1 cellular context compared by ENCODE assay signal in genomic region chr1:153783233-153784190, GRCh38.
TF ChIP-seq lines count a peak whose summit lies in the region.

No MANE protein-coding gene starts in this region.

TF ChIP-seq in K562, 482 proteins besides CTCF, POLR2A, EP300 and RAD21 (continued from another document and continues in another):
- peak; percentile 53 to 78; a peak in 3 of 4 replicates for TF ChIP-seq MNT (conservative IDR thresholded peaks at IDR 0.05)
- no peak for TF ChIP-seq PREB (CRISPR knock-in tag; IDR thresholded peaks at IDR 0.05)
- no peak for TF ChIP-seq SNIP1 (IDR thresholded peaks at IDR 0.05; ENCODE audit: low read depth)
- TF ChIP-seq TARDBP (IDR thresholded peaks at IDR 0.05) = no peak
- no peak for TF ChIP-seq TEAD2 (tag; IDR thresholded peaks at IDR 0.05)
- TF ChIP-seq ZC3H11A (IDR thresholded peaks at IDR 0.05; ENCODE audit: low read depth, low read length) = no peak
- no peak for TF ChIP-seq ATF2 (CRISPR knock-in tag; IDR thresholded peaks at IDR 0.05)
- TF ChIP-seq SIN3A (IDR thresholded peaks at IDR 0.05; ENCODE audit: borderline replicate concordance in 2 of 2, control insufficient read depth in 1 of 2, low read depth in 2 of 2, low read length in 2 of 2) = no peak; a peak in 1 of 4 replicates
- TF ChIP-seq NCOA2 (IDR thresholded peaks at IDR 0.05; ENCODE audit: partially characterized antibody in 2 of 2) = no peak
- TF ChIP-seq ARID3B (CRISPR knock-in tag; IDR thresholded peaks at IDR 0.05; ENCODE audit: borderline replicate concordance) = no peak
- TF ChIP-seq, protein P1, sequence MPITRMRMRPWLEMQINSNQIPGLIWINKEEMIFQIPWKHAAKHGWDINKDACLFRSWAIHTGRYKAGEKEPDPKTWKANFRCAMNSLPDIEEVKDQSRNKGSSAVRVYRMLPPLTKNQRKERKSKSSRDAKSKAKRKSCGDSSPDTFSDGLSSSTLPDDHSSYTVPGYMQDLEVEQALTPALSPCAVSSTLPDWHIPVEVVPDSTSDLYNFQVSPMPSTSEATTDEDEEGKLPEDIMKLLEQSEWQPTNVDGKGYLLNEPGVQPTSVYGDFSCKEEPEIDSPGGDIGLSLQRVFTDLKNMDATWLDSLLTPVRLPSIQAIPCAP (CRISPR knock-in tag; IDR thresholded peaks at IDR 0.05; ENCODE audit: borderline replicate concordance) = no peak
- TF ChIP-seq ATF4 (CRISPR knock-in tag; IDR thresholded peaks at IDR 0.05) = no peak
- peak; percentile 92 for TF ChIP-seq VEZF1 (CRISPR knock-in tag; IDR thresholded peaks at IDR 0.05)
- no peak for TF ChIP-seq FOXJ2 (tag; IDR thresholded peaks at IDR 0.05)
- TF ChIP-seq RFX1 (IDR thresholded peaks at IDR 0.05) = no peak
- peak; percentile 54 for TF ChIP-seq MEIS2 (IDR thresholded peaks at IDR 0.05; ENCODE audit: partially characterized antibody)
- TF ChIP-seq ZNF785 (CRISPR knock-in tag; IDR thresholded peaks at IDR 0.05) = no peak
- no peak for TF ChIP-seq ZBTB43 (CRISPR knock-in tag; IDR thresholded peaks at IDR 0.05)
- no peak for TF ChIP-seq MED1 (CRISPR knock-in tag; IDR thresholded peaks at IDR 0.05; ENCODE audit: borderline replicate concordance)
- TF ChIP-seq FOXA1 (IDR thresholded peaks at IDR 0.05; ENCODE audit: borderline replicate concordance) = no peak
- no peak for TF ChIP-seq CREB3 (tag; conservative IDR thresholded peaks at IDR 0.05; ENCODE audit: low read depth)
- no peak for TF ChIP-seq RFX5 (IDR thresholded peaks at IDR 0.05; ENCODE audit: low read depth, low read length)
- TF ChIP-seq DNMT1 (IDR thresholded peaks at IDR 0.05) = no peak
- no peak for TF ChIP-seq NFIX (CRISPR knock-in tag; IDR thresholded peaks at IDR 0.05; ENCODE audit: low read depth)
- TF ChIP-seq CEBPZ (IDR thresholded peaks at IDR 0.05; ENCODE audit: borderline replicate concordance, low read depth, low read length) = no peak
- TF ChIP-seq SOX6 (IDR thresholded peaks at IDR 0.05) = 0 out of 2 replicates have a peak, but pooled peaks have one; percentile 43
- peak; percentile 28; the same call in 1 of the 2 replicates for TF ChIP-seq SMARCA4 (IDR thresholded peaks at IDR 0.05)
- no peak for TF ChIP-seq ZEB2 (IDR thresholded peaks at IDR 0.05)
- no peak for TF ChIP-seq ZNF239 (CRISPR knock-in tag; IDR thresholded peaks at IDR 0.05)
- TF ChIP-seq CHD2 (IDR thresholded peaks at IDR 0.05; ENCODE audit: low read depth, low read length) = no peak
- TF ChIP-seq HDGF (IDR thresholded peaks at IDR 0.05) = no peak
- TF ChIP-seq ZNF655 (CRISPR knock-in tag; IDR thresholded peaks at IDR 0.05) = no peak
- TF ChIP-seq MECOM (CRISPR knock-in tag; IDR thresholded peaks at IDR 0.05) = no peak
- no peak for TF ChIP-seq HOXB6 (CRISPR knock-in tag; IDR thresholded peaks at IDR 0.05; ENCODE audit: borderline replicate concordance)
- TF ChIP-seq HNRNPLL (IDR thresholded peaks at IDR 0.05; ENCODE audit: low read depth, low read length, poor library complexity, severe bottlenecking) = peak; percentile 87
- no peak for TF ChIP-seq ZBED1 (IDR thresholded peaks at IDR 0.05)
- no peak for TF ChIP-seq NFYB (IDR thresholded peaks at IDR 0.05; ENCODE audit: extremely low read depth, insufficient read length)
- no peak for TF ChIP-seq ZNF668 (CRISPR knock-in tag; IDR thresholded peaks at IDR 0.05)
- 0 out of 2 replicates have a peak, but pooled peaks have one; percentile 7 for TF ChIP-seq TEAD4 (IDR thresholded peaks at IDR 0.05; ENCODE audit: low read length)
- TF ChIP-seq TEAD4 (CRISPR knock-in tag; IDR thresholded peaks at IDR 0.05; ENCODE audit: borderline replicate concordance) = no peak
- TF ChIP-seq BCLAF1 (IDR thresholded peaks at IDR 0.05; ENCODE audit: borderline replicate concordance in 1 of 2, control insufficient read depth in 1 of 2, low read depth in 2 of 2, low read length in 1 of 2) = no peak
